1 cellular context compared by ENCODE assay signal in genomic region chr3:47581835-47582234, GRCh38.
A peak's percentile ranks its signal among the peaks of the same experiment; 100 is the strongest.
TF ChIP-seq lines count a peak whose summit lies in the region.

No MANE protein-coding gene starts in this region.

TF ChIP-seq in HepG2, 621 proteins besides CTCF, POLR2A, EP300 and RAD21 (continued from another document):
- TF ChIP-seq POGK (CRISPR knock-in tag; conservative IDR thresholded peaks at IDR 0.05): peak; percentile 75; the same call in 1 of the 2 replicates
- no peak for TF ChIP-seq SIX4 (CRISPR knock-in tag; IDR thresholded peaks at IDR 0.05)
- TF ChIP-seq ZNF547 (CRISPR knock-in tag; IDR thresholded peaks at IDR 0.05): no peak
- TF ChIP-seq, protein P1, sequence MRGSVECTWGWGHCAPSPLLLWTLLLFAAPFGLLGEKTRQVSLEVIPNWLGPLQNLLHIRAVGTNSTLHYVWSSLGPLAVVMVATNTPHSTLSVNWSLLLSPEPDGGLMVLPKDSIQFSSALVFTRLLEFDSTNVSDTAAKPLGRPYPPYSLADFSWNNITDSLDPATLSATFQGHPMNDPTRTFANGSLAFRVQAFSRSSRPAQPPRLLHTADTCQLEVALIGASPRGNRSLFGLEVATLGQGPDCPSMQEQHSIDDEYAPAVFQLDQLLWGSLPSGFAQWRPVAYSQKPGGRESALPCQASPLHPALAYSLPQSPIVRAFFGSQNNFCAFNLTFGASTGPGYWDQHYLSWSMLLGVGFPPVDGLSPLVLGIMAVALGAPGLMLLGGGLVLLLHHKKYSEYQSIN (CRISPR knock-in tag; IDR thresholded peaks at IDR 0.05; ENCODE audit: borderline replicate concordance): no peak
- peak; percentile 10 for TF ChIP-seq AGO2 (optimal IDR thresholded peaks at IDR 0.05; ENCODE audit: low read depth, low read length)
- TF ChIP-seq ZNF121 (CRISPR knock-in tag; IDR thresholded peaks at IDR 0.05): no peak
- no peak for TF ChIP-seq XRCC5 (optimal IDR thresholded peaks at IDR 0.05; ENCODE audit: low read length)
- no peak for TF ChIP-seq SP5 (CRISPR knock-in tag; IDR thresholded peaks at IDR 0.05; ENCODE audit: borderline replicate concordance, low read depth)
- TF ChIP-seq FOXJ3 (CRISPR knock-in tag; IDR thresholded peaks at IDR 0.05; ENCODE audit: borderline replicate concordance): no peak
- TF ChIP-seq ZNF616 (CRISPR knock-in tag; IDR thresholded peaks at IDR 0.05; ENCODE audit: low read depth): no peak
- TF ChIP-seq KDM2A (CRISPR knock-in tag; IDR thresholded peaks at IDR 0.05; ENCODE audit: borderline replicate concordance, low read depth): 0 out of 2 replicates have a peak, but pooled peaks have one; percentile 10
- TF ChIP-seq ZNF326 (CRISPR knock-in tag; IDR thresholded peaks at IDR 0.05; ENCODE audit: borderline replicate concordance): no peak
TF ChIP-seq in HepG2: peak in this region for 3.
